Comparison of ENCODE assay signal across 13 cellular contexts in genomic region chr3:98445949-98446406, GRCh38. TPM values are rescaled to one million over a fixed set of nuclear protein-coding genes. Genes with fewer than 3 reads are reported as not detected.
DNase-seq lines count a peak whose midpoint lies in the region; ATAC-seq and TF ChIP-seq lines count a peak whose summit lies in the region.
"Had no signal": no experiment of that assay in that cellular context is flagged by ENCODE, and none has a peak within 500 bp of the region (broad histone marks: within the 10 kb centered on the region; RNA-seq: fewer than 3 reads in every experiment).

No MANE protein-coding gene starts in this region.

- H3K4me1 Mint-ChIP-seq in MCF 10A (ENCODE audit: insufficient read depth, unreplicated experiment), result peaks cover 18% of the 10 kb centered on the region
- H3K4me1 Mint-ChIP-seq in activated CD8-positive, alpha-beta memory T cell treated with anti-CD3 and anti-CD28 coated beads, Interleukin-2, amount 10 ng/mL, durations not matched to agents 7 days and 5 days, result peaks cover 15% of the 10 kb centered on the region

- no peak for TF ChIP-seq POLR2A in breast epithelium (IDR thresholded peaks at IDR 0.05)

- H3K27ac ChIP-seq in breast epithelium, result no peak overlapping the region
- H3K27ac ChIP-seq in A673 (ENCODE audit: low read depth, low read length, poor library complexity, severe bottlenecking), result no peak overlapping the region
- H3K27ac ChIP-seq: right lobe of liver had no signal

- H3K36me3 ChIP-seq in breast epithelium (no peaks in the 10 kb centered on the region), A673 (ENCODE audit: insufficient read depth, low read length, poor library complexity, severe bottlenecking) (no peaks in the 10 kb centered on the region)
- H3K36me3 ChIP-seq: right lobe of liver had no signal

- no peaks in the 10 kb centered on the region for H3K27me3 ChIP-seq in breast epithelium
- peaks cover 24% of the 10 kb centered on the region for H3K27me3 ChIP-seq in A673 (replicated peaks; ENCODE audit: insufficient read depth, low read depth, low read length, poor library complexity)
- H3K27me3 ChIP-seq: right lobe of liver had no signal

- intact Hi-C loops in MCF 10A (cut with micrococcal nuclease), result no loop called here
- intact Hi-C loops in breast epithelium (cut with DNase I; ENCODE audit: low total_unique reads), result no loop called here
- intact Hi-C loops in A673 (cut with micrococcal nuclease; ENCODE audit: unreplicated experiment), result no loop called here

- H3K27ac Mint-ChIP-seq in MCF 10A (ENCODE audit: low read depth, unreplicated experiment), result peak overlapping the region; percentile 72
- no peak overlapping the region for H3K27ac Mint-ChIP-seq in activated CD8-positive, alpha-beta memory T cell treated with anti-CD3 and anti-CD28 coated beads, Interleukin-2, amount 10 ng/mL, durations not matched to agents 7 days and 5 days

- no peaks in the 10 kb centered on the region for H3K4me1 ChIP-seq in breast epithelium
- no peaks in the 10 kb centered on the region for H3K4me1 ChIP-seq in A673 (ENCODE audit: insufficient read depth, low read length, poor library complexity, severe bottlenecking)
- H3K4me1 ChIP-seq: right lobe of liver had no signal

- BruUV-seq in MCF 10A (replicated peaks; lab: Mats Ljungman, UMichigan), result no TSS peak
- BruUV-seq in A673 (replicated peaks; lab: Mats Ljungman, UMichigan), result no TSS peak

- H3K9me3 Mint-ChIP-seq in MCF 10A (ENCODE audit: unreplicated experiment), result no peaks in the 10 kb centered on the region
- H3K9me3 Mint-ChIP-seq in activated CD8-positive, alpha-beta memory T cell treated with anti-CD3 and anti-CD28 coated beads, Interleukin-2, amount 10 ng/mL, durations not matched to agents 7 days and 5 days (ENCODE audit: low read depth), result no peaks in the 10 kb centered on the region

- peak overlapping the region; percentile 41 for H3K4me3 Mint-ChIP-seq in MCF 10A (ENCODE audit: unreplicated experiment)
- no peak overlapping the region for H3K4me3 Mint-ChIP-seq in activated CD8-positive, alpha-beta memory T cell treated with anti-CD3 and anti-CD28 coated beads, Interleukin-2, amount 10 ng/mL, durations not matched to agents 7 days and 5 days

- H3K9me3 ChIP-seq in breast epithelium (no peaks in the 10 kb centered on the region), A673 (ENCODE audit: low read depth, low read length, poor library complexity, severe bottlenecking) (no peaks in the 10 kb centered on the region)
- H3K9me3 ChIP-seq: right lobe of liver had no signal

- no peak for TF ChIP-seq CTCF in MCF 10A (IDR thresholded peaks at IDR 0.05; ENCODE audit: unreplicated experiment)
- no peak for TF ChIP-seq CTCF in breast epithelium (IDR thresholded peaks at IDR 0.05)
- TF ChIP-seq CTCF in A673 (conservative IDR thresholded peaks at IDR 0.05; ENCODE audit: low read depth, low read length), result no peak

- no peak overlapping the region for H3K4me3 ChIP-seq in breast epithelium
- H3K4me3 ChIP-seq in A673 (ENCODE audit: low read depth, low read length, poor library complexity, severe bottlenecking), result no peak overlapping the region
- H3K4me3 ChIP-seq: right lobe of liver had no signal

- no peaks in the 10 kb centered on the region for H3K27me3 Mint-ChIP-seq in MCF 10A (ENCODE audit: insufficient read depth, unreplicated experiment)
- no peaks in the 10 kb centered on the region for H3K27me3 Mint-ChIP-seq in activated CD8-positive, alpha-beta memory T cell treated with anti-CD3 and anti-CD28 coated beads, Interleukin-2, amount 10 ng/mL, durations not matched to agents 7 days and 5 days

- ATAC-seq in HG02623 (IDR thresholded peaks at IDR 0.05; ENCODE audit: unreplicated experiment), result peak; percentile 87
- ATAC-seq in HG03520 (IDR thresholded peaks at IDR 0.05; ENCODE audit: unreplicated experiment), result peak; percentile 89
- no peak for ATAC-seq in activated CD8-positive, alpha-beta memory T cell treated with anti-CD3 and anti-CD28 coated beads, Interleukin-2, amount 10 ng/mL, durations not matched to agents 7 days and 5 days
- ATAC-seq: right lobe of liver had no signal

- POLR2A ChIA-PET in MCF 10A (lab: Yijun Ruan, JAX) (interaction anchor here (0.7 to 3.1 kb wide), 10 partner anchors 9 to 408 kb away, joined by 3 to 34 read pairs (median 5); partner anchors contain the start of genes CLDND1 and CPOX), A673 (lab: Charles Lee; ENCODE audit: low non-redundant PET) (no interaction called here)

- DNase-seq in MCF 10A (ENCODE audit: unreplicated experiment), result peak; percentile 82
- no peak for DNase-seq in breast epithelium (ENCODE audit: low spot score in 2 of 2)
- no peak for DNase-seq in A673 (ENCODE audit: low spot score)
- no peak for DNase-seq in germinal center (ENCODE audit: low spot score)
- no peak for DNase-seq in activated CD8-positive, alpha-beta memory T cell treated with anti-CD3 and anti-CD28 coated beads, Interleukin-2, amount 10 ng/mL, durations not matched to agents 7 days and 5 days
- DNase-seq in SIG-M5 (lab: John Stamatoyannopoulos, UW), result no peak
- DNase-seq: activated effector memory CD4-positive, alpha-beta T cell treated with anti-CD3 and anti-CD28 coated beads, Interleukin-2, amount 50 U/mL, for 16 hours; NCI-H1092 treated with DMSO at 0.1 percent for 48 hours; right lobe of liver had no signal

- CTCF ChIA-PET in MCF 10A (lab: Yijun Ruan, JAX) (interaction anchor here (0.7 to 1.5 kb wide), 3 partner anchors 37 to 117 kb away, joined by 3 to 7 read pairs (median 3); no protein-coding TSS in a partner anchor), A673 (lab: Charles Lee) (no interaction called here)
- CTCF ChIA-PET in activated CD8-positive, alpha-beta memory T cell treated with anti-CD3 and anti-CD28 coated beads, Interleukin-2, amount 10 ng/mL, durations not matched to agents 7 days and 5 days (lab: Charles Lee), result no interaction called here

- no peaks in the 10 kb centered on the region for H3K36me3 Mint-ChIP-seq in MCF 10A (ENCODE audit: insufficient read depth, unreplicated experiment)
- peaks cover 7% of the 10 kb centered on the region for H3K36me3 Mint-ChIP-seq in activated CD8-positive, alpha-beta memory T cell treated with anti-CD3 and anti-CD28 coated beads, Interleukin-2, amount 10 ng/mL, durations not matched to agents 7 days and 5 days

RNA-seq across cellular contexts. Expression of gene OR5K1, which starts 17.0 kb away (rescaled TPM):
- total RNA-seq in MCF 10A (2022) (not detected in 2 replicates), breast epithelium (not detected), A673 (2021) (not detected in 2 replicates)
- not detected for total RNA-seq in activated CD8-positive, alpha-beta memory T cell treated with anti-CD3 and anti-CD28 coated beads, Interleukin-2, amount 10 ng/mL, durations not matched to agents 7 days and 5 days
- total RNA-seq: Daoy, mononuclear cell, right lobe of liver had no signal

RNA-seq across cellular contexts. Expression of gene OR5K2, which starts 51.5 kb away (rescaled TPM):
- total RNA-seq in MCF 10A (2022), result not detected in 2 replicates
- not detected for total RNA-seq in breast epithelium
- not detected in 2 replicates for total RNA-seq in A673 (2021)
- total RNA-seq in activated CD8-positive, alpha-beta memory T cell treated with anti-CD3 and anti-CD28 coated beads, Interleukin-2, amount 10 ng/mL, durations not matched to agents 7 days and 5 days, result not detected
- total RNA-seq: Daoy, mononuclear cell, right lobe of liver had no signal

RNA-seq across cellular contexts. Expression of gene OR5K3, which starts 55.5 kb away (rescaled TPM):
- not detected in 2 replicates for total RNA-seq in MCF 10A (2022)
- not detected for total RNA-seq in breast epithelium
- not detected in 2 replicates for total RNA-seq in A673 (2021)
- total RNA-seq in activated CD8-positive, alpha-beta memory T cell treated with anti-CD3 and anti-CD28 coated beads, Interleukin-2, amount 10 ng/mL, durations not matched to agents 7 days and 5 days, result not detected
- total RNA-seq: Daoy, right lobe of liver had no signal
